Comparison of ENCODE assay signal across 20 cellular contexts in the genomic region with DNA sequence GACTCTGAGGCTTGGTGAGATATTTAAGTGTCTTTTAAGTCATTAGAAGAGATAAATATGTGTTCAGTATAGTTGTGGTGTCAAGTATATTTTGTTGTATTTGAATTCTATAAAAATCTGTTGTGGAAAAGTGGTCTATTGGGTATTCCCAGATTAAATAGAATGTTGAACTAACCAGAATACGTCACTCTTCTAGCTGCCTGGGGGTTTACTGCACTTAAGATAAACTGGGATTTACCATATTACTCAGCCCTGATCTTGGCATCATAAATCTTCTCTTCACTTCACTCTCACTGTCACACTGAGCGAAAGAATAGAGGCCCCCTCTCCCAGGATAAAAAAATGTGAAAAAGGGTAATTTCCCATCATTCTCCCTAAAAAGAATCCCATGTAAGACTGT.
A peak's percentile ranks its signal among the peaks of the same experiment; 100 is the strongest.
DNase-seq lines count a peak whose midpoint lies in the region; ATAC-seq and TF ChIP-seq lines count a peak whose summit lies in the region.
"Had no signal": no experiment of that assay in that cellular context is flagged by ENCODE, and none has a peak within 500 bp of the region (broad histone marks: within the 10 kb centered on the region; RNA-seq: fewer than 3 reads in every experiment).

No MANE protein-coding gene starts in this region.

- no peak for TF ChIP-seq CTCF in A673 (conservative IDR thresholded peaks at IDR 0.05; ENCODE audit: low read depth, low read length)
- TF ChIP-seq CTCF in nephron progenitor cell (IDR thresholded peaks at IDR 0.05), result no peak

- H3K4me3 Mint-ChIP-seq in CD4-positive, alpha-beta memory T cell, result no peak overlapping the region
- no peak overlapping the region for H3K4me3 Mint-ChIP-seq in activated naive CD8-positive, alpha-beta T cell treated with anti-CD3 and anti-CD28 coated beads, Interleukin-2, amount 50 U/mL, for 24 hours
- H3K4me3 Mint-ChIP-seq in nephron progenitor cell, result no peak overlapping the region
- no peak overlapping the region for H3K4me3 Mint-ChIP-seq in activated T-helper 1 cell treated with anti-CD3 and anti-CD28 coated beads, Interleukin-12 subunit alpha, Interleukin-12 subunit beta, Interleukin-2, Interleukin-4 antibody, amounts not matched to agents 30 ng/mL and 10 ng/mL and 1 ng/mL, durations not matched to agents 14 hours and 24 hours and 36 hours

- no peaks in the 10 kb centered on the region for H3K27me3 Mint-ChIP-seq in CD4-positive, alpha-beta memory T cell
- H3K27me3 Mint-ChIP-seq in activated naive CD8-positive, alpha-beta T cell treated with anti-CD3 and anti-CD28 coated beads, Interleukin-2, amount 50 U/mL, for 24 hours, result no peaks in the 10 kb centered on the region
- H3K27me3 Mint-ChIP-seq in nephron progenitor cell (ENCODE audit: low read depth, poor library complexity), result peaks cover 3% of the 10 kb centered on the region
- no peaks in the 10 kb centered on the region for H3K27me3 Mint-ChIP-seq in activated T-helper 1 cell treated with anti-CD3 and anti-CD28 coated beads, Interleukin-12 subunit alpha, Interleukin-12 subunit beta, Interleukin-2, Interleukin-4 antibody, amounts not matched to agents 30 ng/mL and 10 ng/mL and 1 ng/mL, durations not matched to agents 14 hours and 24 hours and 36 hours (ENCODE audit: insufficient read depth)

- H3K9me3 ChIP-seq in A673 (ENCODE audit: low read depth, low read length, poor library complexity, severe bottlenecking) (no peaks in the 10 kb centered on the region), MG63 (no peaks in the 10 kb centered on the region)
- no peaks in the 10 kb centered on the region for H3K9me3 ChIP-seq in CD4-positive, alpha-beta memory T cell (ENCODE audit: control insufficient read depth in 1 of 2, low read length in 2 of 2)
- H3K9me3 ChIP-seq: HAP-1 had no signal

- H3K36me3 ChIP-seq in A673 (ENCODE audit: insufficient read depth, low read length, poor library complexity, severe bottlenecking), result no peaks in the 10 kb centered on the region
- H3K36me3 ChIP-seq in CD4-positive, alpha-beta memory T cell (ENCODE audit: insufficient read depth, low read length), result no peaks in the 10 kb centered on the region
- H3K36me3 ChIP-seq in MG63, result no peaks in the 10 kb centered on the region
- H3K36me3 ChIP-seq: HAP-1 had no signal

- POLR2A ChIA-PET in A673 (lab: Charles Lee; ENCODE audit: low non-redundant PET), result no interaction called here
- POLR2A ChIA-PET in CD4-positive, alpha-beta memory T cell (lab: Charles Lee; ENCODE audit: partially characterized antibody), result no interaction called here

- intact Hi-C loops in A673 (cut with micrococcal nuclease; ENCODE audit: unreplicated experiment), result no loop called here
- intact Hi-C loops in CD4-positive, alpha-beta memory T cell (cut with micrococcal nuclease), result no loop called here
- intact Hi-C loops in activated T-helper 1 cell treated with anti-CD3 and anti-CD28 coated beads, Interleukin-12 subunit alpha, Interleukin-12 subunit beta, Interleukin-2, Interleukin-4 antibody, amounts not matched to agents 30 ng/mL and 10 ng/mL and 1 ng/mL, durations not matched to agents 14 hours and 24 hours and 36 hours (cut with micrococcal nuclease), result loop anchor here (2.0 kb wide), 1 partner anchor 15 kb away; no protein-coding TSS in a partner anchor

- H3K4me3 ChIP-seq in A673 (ENCODE audit: low read depth, low read length, poor library complexity, severe bottlenecking) (no peak overlapping the region), MG63 (no peak overlapping the region)
- no peak overlapping the region for H3K4me3 ChIP-seq in CD4-positive, alpha-beta memory T cell (ENCODE audit: low read length in 2 of 2)
- H3K4me3 ChIP-seq: HAP-1, SK-N-MC had no signal

- H3K27ac Mint-ChIP-seq in CD4-positive, alpha-beta memory T cell, result peak overlapping the region in 4 of 7 donors; percentile 13 to 75 (median 34)
- H3K27ac Mint-ChIP-seq in activated naive CD8-positive, alpha-beta T cell treated with anti-CD3 and anti-CD28 coated beads, Interleukin-2, amount 50 U/mL, for 24 hours, result peak overlapping the region; percentile 41
- H3K27ac Mint-ChIP-seq in nephron progenitor cell, result peak overlapping the region; percentile 5
- H3K27ac Mint-ChIP-seq in activated T-helper 1 cell treated with anti-CD3 and anti-CD28 coated beads, Interleukin-12 subunit alpha, Interleukin-12 subunit beta, Interleukin-2, Interleukin-4 antibody, amounts not matched to agents 30 ng/mL and 10 ng/mL and 1 ng/mL, durations not matched to agents 14 hours and 24 hours and 36 hours, result no peak overlapping the region

- BruUV-seq in A673 (replicated peaks; lab: Mats Ljungman, UMichigan), result no TSS peak

- H3K36me3 Mint-ChIP-seq in CD4-positive, alpha-beta memory T cell, result peaks cover 7 to 14% of the 10 kb centered on the region in 2 donors
- peaks cover 22% of the 10 kb centered on the region for H3K36me3 Mint-ChIP-seq in activated naive CD8-positive, alpha-beta T cell treated with anti-CD3 and anti-CD28 coated beads, Interleukin-2, amount 50 U/mL, for 24 hours (ENCODE audit: low read depth)
- H3K36me3 Mint-ChIP-seq in nephron progenitor cell (ENCODE audit: low read depth), result no peaks in the 10 kb centered on the region
- peaks cover 37% of the 10 kb centered on the region for H3K36me3 Mint-ChIP-seq in activated T-helper 1 cell treated with anti-CD3 and anti-CD28 coated beads, Interleukin-12 subunit alpha, Interleukin-12 subunit beta, Interleukin-2, Interleukin-4 antibody, amounts not matched to agents 30 ng/mL and 10 ng/mL and 1 ng/mL, durations not matched to agents 14 hours and 24 hours and 36 hours (ENCODE audit: low read depth)

- no peaks in the 10 kb centered on the region for H3K9me3 Mint-ChIP-seq in CD4-positive, alpha-beta memory T cell
- no peaks in the 10 kb centered on the region for H3K9me3 Mint-ChIP-seq in activated naive CD8-positive, alpha-beta T cell treated with anti-CD3 and anti-CD28 coated beads, Interleukin-2, amount 50 U/mL, for 24 hours
- no peaks in the 10 kb centered on the region for H3K9me3 Mint-ChIP-seq in nephron progenitor cell
- H3K9me3 Mint-ChIP-seq in activated T-helper 1 cell treated with anti-CD3 and anti-CD28 coated beads, Interleukin-12 subunit alpha, Interleukin-12 subunit beta, Interleukin-2, Interleukin-4 antibody, amounts not matched to agents 30 ng/mL and 10 ng/mL and 1 ng/mL, durations not matched to agents 14 hours and 24 hours and 36 hours, result no peaks in the 10 kb centered on the region

- no peak for ATAC-seq in activated naive CD8-positive, alpha-beta T cell treated with anti-CD3 and anti-CD28 coated beads, Interleukin-2, amount 50 U/mL, for 24 hours

- DNase-seq in A673 (ENCODE audit: low spot score) (peak; percentile 36), nephron progenitor cell (no peak), C1 segment of cervical spinal cord (lab: John Stamatoyannopoulos, UW) (no peak), KG1 (lab: John Stamatoyannopoulos, UW) (no peak), MG63 (no peak)
- DNase-seq in CD4-positive, alpha-beta memory T cell, result no peak
- DNase-seq in activated naive CD8-positive, alpha-beta T cell treated with anti-CD3 and anti-CD28 coated beads, Interleukin-2, amount 50 U/mL, for 24 hours, result no peak
- DNase-seq in activated T-helper 1 cell treated with anti-CD3 and anti-CD28 coated beads, Interleukin-12 subunit alpha, Interleukin-12 subunit beta, Interleukin-2, Interleukin-4 antibody, amounts not matched to agents 30 ng/mL and 10 ng/mL and 1 ng/mL, durations not matched to agents 14 hours and 24 hours and 36 hours (ENCODE audit: low spot score), result no peak
- DNase-seq: DND-41, KBM-7, MV-4-11, NCI-H1417 treated with DMSO at 0.1 percent for 48 hours, NCI-H187 treated with DMSO at 0.1 percent for 48 hours, NCI-H226, NCI-H524, NCI-H82, SHP77 had no signal

- H3K4me1 ChIP-seq in A673 (ENCODE audit: insufficient read depth, low read length, poor library complexity, severe bottlenecking), result peaks cover 30% of the 10 kb centered on the region
- H3K4me1 ChIP-seq in CD4-positive, alpha-beta memory T cell (ENCODE audit: insufficient read depth, low read length), result peaks cover 53% of the 10 kb centered on the region

- no peak overlapping the region for H3K27ac ChIP-seq in A673 (ENCODE audit: low read depth, low read length, poor library complexity, severe bottlenecking)
- no peak overlapping the region for H3K27ac ChIP-seq in CD4-positive, alpha-beta memory T cell (ENCODE audit: low read depth, low read length)
- H3K27ac ChIP-seq: C4-2B, SK-N-MC had no signal

- H3K4me1 Mint-ChIP-seq in CD4-positive, alpha-beta memory T cell, result peaks cover 58 to 86% (median 64%) of the 10 kb centered on the region in 4 donors
- H3K4me1 Mint-ChIP-seq in activated naive CD8-positive, alpha-beta T cell treated with anti-CD3 and anti-CD28 coated beads, Interleukin-2, amount 50 U/mL, for 24 hours, result peaks cover 87% of the 10 kb centered on the region
- peaks cover 60% of the 10 kb centered on the region for H3K4me1 Mint-ChIP-seq in nephron progenitor cell
- H3K4me1 Mint-ChIP-seq in activated T-helper 1 cell treated with anti-CD3 and anti-CD28 coated beads, Interleukin-12 subunit alpha, Interleukin-12 subunit beta, Interleukin-2, Interleukin-4 antibody, amounts not matched to agents 30 ng/mL and 10 ng/mL and 1 ng/mL, durations not matched to agents 14 hours and 24 hours and 36 hours (ENCODE audit: low read depth), result peaks cover 79% of the 10 kb centered on the region

- CTCF ChIA-PET in A673 (lab: Charles Lee), result no interaction called here
- CTCF ChIA-PET in CD4-positive, alpha-beta memory T cell (lab: Charles Lee; ENCODE audit: partially characterized antibody), result interaction anchor here (1.4 kb wide), 1 partner anchor 128 kb away, joined by 3 read pairs; no protein-coding TSS in a partner anchor

- H3K27me3 ChIP-seq in A673 (replicated peaks; ENCODE audit: insufficient read depth, low read depth, low read length, poor library complexity) (no peaks in the 10 kb centered on the region), MG63 (no peaks in the 10 kb centered on the region)
- no peaks in the 10 kb centered on the region for H3K27me3 ChIP-seq in CD4-positive, alpha-beta memory T cell (ENCODE audit: insufficient read depth, low read length)
